ENCODE assay signal across 10 cellular contexts in the genomic region with DNA sequence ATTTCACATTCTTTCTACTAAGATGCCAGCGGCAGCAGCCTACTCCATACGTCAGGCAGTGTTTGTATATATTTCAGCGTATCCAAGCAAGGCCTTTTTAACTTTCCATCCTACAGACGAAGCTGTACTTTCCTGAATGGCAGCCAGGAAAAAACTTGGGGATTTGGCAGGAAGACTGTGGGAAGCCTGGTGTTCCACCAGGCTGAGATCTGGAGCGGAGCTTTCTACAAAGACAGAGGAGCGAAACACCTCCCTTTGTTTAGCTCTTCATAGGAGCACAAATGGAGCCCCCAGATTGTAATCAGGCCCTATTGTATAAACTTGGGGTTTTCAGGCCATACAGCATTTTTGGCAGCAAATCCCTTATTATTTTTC.
DNase-seq lines count a peak whose midpoint lies in the region; ATAC-seq, FAIRE-seq and TF ChIP-seq lines count a peak whose summit lies in the region.
"Had no signal": no experiment of that assay in that cellular context is flagged by ENCODE, and none has a peak within 500 bp of the region (broad histone marks: within the 10 kb centered on the region; RNA-seq: fewer than 3 reads in every experiment).

No MANE protein-coding gene starts in this region.

- H3K9me3 ChIP-seq in mammary epithelial cell (replicated peaks; ENCODE audit: insufficient read depth, low read length) = no peaks in the 10 kb centered on the region
- H3K9me3 ChIP-seq in keratinocyte (ENCODE audit: control insufficient read depth, low read depth, low read length) = no peaks in the 10 kb centered on the region
- H3K9me3 ChIP-seq in smooth muscle cell (replicated peaks; ENCODE audit: low read depth) = no peaks in the 10 kb centered on the region

- ATAC-seq in stimulated activated naive B cell treated with anti-CD40 and anti-IgM and Interleukin-4, amounts not matched to agents 10 μg/mL and 1 μg/mL and 100 μg/mL, for 72 hours (replicated peaks) = no peak
- ATAC-seq in GM21786 (IDR thresholded peaks at IDR 0.05; ENCODE audit: unreplicated experiment) = no peak

- no peaks in the 10 kb centered on the region for H3K36me3 Mint-ChIP-seq in stimulated activated naive B cell treated with anti-CD40 and anti-IgM and Interleukin-4, amounts not matched to agents 10 μg/mL and 1 μg/mL and 100 μg/mL, for 72 hours

- dilution Hi-C loops in mammary epithelial cell (cut with HindIII; ENCODE audit: low sequenced_read_pairs) (loop anchor here (5.0 kb wide), 1 partner anchor 82 kb away; no protein-coding TSS in a partner anchor), keratinocyte (cut with MboI; ENCODE audit: extremely low pct_ligation_motif_present, low sequenced_read_pairs) (no loop called here)

- peaks cover 7 to 8% of the 10 kb centered on the region in 2 donors for H3K27me3 Mint-ChIP-seq in stimulated activated naive B cell treated with anti-CD40 and anti-IgM and Interleukin-4, amounts not matched to agents 10 μg/mL and 1 μg/mL and 100 μg/mL, for 72 hours

- no peaks in the 10 kb centered on the region for H3K9me1 ChIP-seq in keratinocyte (ENCODE audit: control insufficient read depth, extremely low read depth, insufficient read depth, low read length)

- no peaks in the 10 kb centered on the region for H3K9me3 Mint-ChIP-seq in stimulated activated naive B cell treated with anti-CD40 and anti-IgM and Interleukin-4, amounts not matched to agents 10 μg/mL and 1 μg/mL and 100 μg/mL, for 72 hours

- H3K4me3 ChIP-seq in mammary epithelial cell (replicated peaks in 1 of 3; ENCODE audit: insufficient read depth in 1 of 3, low read depth in 2 of 3, low read length in 3 of 3) (no peak overlapping the region), keratinocyte (ENCODE audit: control insufficient read depth in 2 of 3, extremely low read depth in 1 of 3, insufficient read depth in 2 of 3, low read depth in 1 of 3, low read length in 3 of 3) (peak overlapping the region in 1 of 3 experiments; percentile 17), smooth muscle cell (no peak overlapping the region)

- H3K4me1 Mint-ChIP-seq in stimulated activated naive B cell treated with anti-CD40 and anti-IgM and Interleukin-4, amounts not matched to agents 10 μg/mL and 1 μg/mL and 100 μg/mL, for 72 hours = peaks cover 3 to 5% of the 10 kb centered on the region in 2 donors

- intact Hi-C loops in mammary epithelial cell (cut with micrococcal nuclease) = loop anchor here (2.0 kb wide), 4 partner anchors 41 to 89 kb away; no protein-coding TSS in a partner anchor

- CTCF ChIA-PET in mammary epithelial cell (lab: Charles Lee; ENCODE audit: low non-redundant PET) = interaction anchor here (0.6 kb wide), 1 partner anchor 130 kb away, joined by 3 read pairs; no protein-coding TSS in a partner anchor

- peak overlapping the region; percentile 100 for H3K27ac ChIP-seq in mammary epithelial cell (ENCODE audit: insufficient read depth, low read depth, low read length)
- H3K27ac ChIP-seq in keratinocyte (ENCODE audit: control insufficient read depth, insufficient read depth, low read length) = peak overlapping the region; percentile 98
- peak overlapping the region; percentile 96 for H3K27ac ChIP-seq in smooth muscle cell (ENCODE audit: low read depth)

- no peaks in the 10 kb centered on the region for H4K20me1 ChIP-seq in mammary epithelial cell (ENCODE audit: insufficient read depth, low read length)
- H4K20me1 ChIP-seq in keratinocyte (ENCODE audit: control insufficient read depth, extremely low read depth, insufficient read depth, low read length) = no peaks in the 10 kb centered on the region
- H4K20me1 ChIP-seq in smooth muscle cell (ENCODE audit: low read depth) = no peaks in the 10 kb centered on the region

- BruUV-seq in mammary epithelial cell (replicated peaks; lab: Mats Ljungman, UMichigan) = no TSS peak

- H3K4me3 Mint-ChIP-seq in stimulated activated naive B cell treated with anti-CD40 and anti-IgM and Interleukin-4, amounts not matched to agents 10 μg/mL and 1 μg/mL and 100 μg/mL, for 72 hours = no peak overlapping the region

- WGBS in mammary epithelial cell (ENCODE audit: low coverage, missing lambda C conversion rate) = 0% methylated on average over 6 of the region's 6 CpGs
- 38% methylated on average over 6 of the region's 6 CpGs for WGBS in smooth muscle cell (ENCODE audit: low lambda C conversion rate)

- FAIRE-seq in keratinocyte (lab: Jason Lieb, UNC) (no peak), D721Med (lab: Jason Lieb, UNC) (no peak)

- peaks cover 53% of the 10 kb centered on the region for H3K4me1 ChIP-seq in mammary epithelial cell (ENCODE audit: insufficient read depth, low read length)
- H3K4me1 ChIP-seq in keratinocyte (ENCODE audit: control insufficient read depth, extremely low read depth, insufficient read depth, low read length) = peaks cover 51% of the 10 kb centered on the region
- H3K4me1 ChIP-seq in smooth muscle cell (ENCODE audit: low read depth) = peaks cover 17% of the 10 kb centered on the region

- in situ Hi-C loops in mammary epithelial cell (cut with MboI; ENCODE audit: low sequenced_read_pairs in 2 of 2) = loop anchor here in 1 of 2 donors (10.0 kb wide), 1 partner anchor 141 kb away; a partner anchor contains a TSS

- TF ChIP-seq CTCF in mammary epithelial cell (conservative IDR thresholded peaks at IDR 0.05 in 1 of 2, IDR thresholded peaks at IDR 0.05 in 1 of 2; ENCODE audit: extremely low read depth in 1 of 2, insufficient read depth in 1 of 2, low read depth in 1 of 2, low read length in 2 of 2) (no peak), keratinocyte (optimal IDR thresholded peaks at IDR 0.05 in 1 of 3, IDR thresholded peaks at IDR 0.05 in 1 of 3, conservative IDR thresholded peaks at IDR 0.05 in 1 of 3; ENCODE audit: extremely low read depth in 1 of 3, insufficient read depth in 2 of 3, low read length in 3 of 3) (no peak), smooth muscle cell (IDR thresholded peaks at IDR 0.05; ENCODE audit: borderline replicate concordance, insufficient read depth, poor library complexity, severe bottlenecking) (no peak), D721Med (IDR thresholded peaks at IDR 0.05; ENCODE audit: insufficient read depth, missing control alignments) (no peak)

- H3K4me2 ChIP-seq in mammary epithelial cell (ENCODE audit: insufficient read depth, low read depth, low read length) = peak overlapping the region; percentile 92
- H3K4me2 ChIP-seq in keratinocyte (ENCODE audit: control insufficient read depth, extremely low read depth, insufficient read depth, low read depth, low read length) = peak overlapping the region; percentile 83
- peak overlapping the region; percentile 69 for H3K4me2 ChIP-seq in smooth muscle cell

- no peak overlapping the region for H3K27ac Mint-ChIP-seq in stimulated activated naive B cell treated with anti-CD40 and anti-IgM and Interleukin-4, amounts not matched to agents 10 μg/mL and 1 μg/mL and 100 μg/mL, for 72 hours

- peak overlapping the region; percentile 56 for H2AFZ ChIP-seq in mammary epithelial cell (ENCODE audit: low read depth, low read length)
- peak overlapping the region; percentile 31 for H2AFZ ChIP-seq in keratinocyte (ENCODE audit: control insufficient read depth, low read length)
- no peak overlapping the region for H2AFZ ChIP-seq in smooth muscle cell (ENCODE audit: low read depth)

- no peaks in the 10 kb centered on the region for H3K27me3 ChIP-seq in mammary epithelial cell (ENCODE audit: insufficient read depth, low read length)
- H3K27me3 ChIP-seq in keratinocyte (ENCODE audit: control insufficient read depth, extremely low read depth, insufficient read depth, low read length) = no peaks in the 10 kb centered on the region
- no peaks in the 10 kb centered on the region for H3K27me3 ChIP-seq in smooth muscle cell (ENCODE audit: low read depth)

- DNase-seq in HCEC 1CT (peak; percentile 48), mammary epithelial cell (no peak), keratinocyte (ENCODE audit: low read depth, low spot score) (no peak), smooth muscle cell (lab: John Stamatoyannopoulos, UW; ENCODE audit: unreplicated experiment) (peak; percentile 9), cerebellum (ENCODE audit: low spot score) (no peak), D721Med (ENCODE audit: insufficient read length, low spot score) (no peak)
- no peak for DNase-seq in stimulated activated naive B cell treated with anti-CD40 and anti-IgM and Interleukin-4, amounts not matched to agents 10 μg/mL and 1 μg/mL and 100 μg/mL, for 72 hours
- DNase-seq: activated naive CD4-positive, alpha-beta T cell treated with Interleukin-2 at 50 U/mL for 16 hours; NCI-H1048 had no signal

- peaks cover 32% of the 10 kb centered on the region for H3F3A ChIP-seq in smooth muscle cell (ENCODE audit: low read depth)

- H3K79me2 ChIP-seq in mammary epithelial cell (ENCODE audit: insufficient read depth, low read length) = no peaks in the 10 kb centered on the region
- no peaks in the 10 kb centered on the region for H3K79me2 ChIP-seq in keratinocyte (ENCODE audit: control insufficient read depth, insufficient read depth, low read length)
- H3K79me2 ChIP-seq in smooth muscle cell (ENCODE audit: low read depth) = no peaks in the 10 kb centered on the region

- H3K36me3 ChIP-seq in mammary epithelial cell (ENCODE audit: insufficient read depth, low read length) (no peaks in the 10 kb centered on the region), keratinocyte (ENCODE audit: control insufficient read depth in 2 of 2, extremely low read depth in 1 of 2, insufficient read depth in 2 of 2, low read length in 2 of 2) (no peaks in the 10 kb centered on the region), smooth muscle cell (ENCODE audit: low read depth) (no peaks in the 10 kb centered on the region)

- H3K9ac ChIP-seq in mammary epithelial cell (ENCODE audit: insufficient read depth, low read length) (peak overlapping the region; percentile 96), keratinocyte (ENCODE audit: control insufficient read depth, extremely low read depth, insufficient read depth, low read length) (peak overlapping the region; percentile 80), smooth muscle cell (ENCODE audit: low read depth) (peak overlapping the region; percentile 80)

Comparison
In these comparisons a context has a peak if more than half of its experiments do, and no peak if none do; other contexts are left out.
1. DNase-seq: peak in HCEC 1CT (single experiment) and smooth muscle cell (single experiment); none in mammary epithelial cell (single experiment), keratinocyte (single experiment), cerebellum (single experiment), D721Med (single experiment) and stimulated activated naive B cell treated with anti-CD40 and anti-IgM and Interleukin-4, amounts not matched to agents 10 μg/mL and 1 μg/mL and 100 μg/mL, for 72 hours (single experiment).
2. Peak in every context shown above with its lines, with median percentiles within 50 percentile points of each other: H3K27ac ChIP-seq, H3K4me2 ChIP-seq and H3K9ac ChIP-seq.